In the genomic region with DNA sequence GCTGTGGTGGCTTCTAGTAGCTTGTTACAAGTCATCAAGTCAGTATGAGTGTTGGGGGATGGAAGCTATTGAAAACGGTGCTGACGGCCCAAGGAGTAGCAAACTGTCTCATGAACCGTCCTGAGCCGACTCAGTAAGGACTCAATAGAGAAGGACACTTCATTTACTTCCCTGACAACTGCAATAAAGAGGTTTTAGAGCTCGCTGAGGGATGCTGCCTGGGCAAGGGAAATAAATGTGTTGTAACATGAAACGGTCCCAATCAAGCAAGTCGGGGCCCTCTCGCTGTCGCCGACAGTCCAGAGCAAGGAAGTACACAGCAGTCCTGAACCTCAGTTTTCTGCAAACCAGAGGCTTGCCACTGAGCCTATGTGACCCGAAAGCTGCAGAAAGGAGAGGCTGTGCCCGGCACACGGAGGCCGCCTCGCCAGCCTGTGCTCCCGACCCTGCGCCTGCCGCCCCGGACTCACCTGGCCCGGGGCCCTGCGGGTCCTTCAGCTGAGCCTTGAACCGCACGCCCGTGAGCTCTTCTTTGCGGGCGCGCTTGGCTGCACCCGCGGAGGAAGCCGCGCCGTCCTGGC, we compare ENCODE assay signal across 8 cellular contexts. TPM values are rescaled to one million over a fixed set of nuclear protein-coding genes. Genes with fewer than 3 reads are reported as not detected.
DNase-seq lines count a peak whose midpoint lies in the region; ATAC-seq and TF ChIP-seq lines count a peak whose summit lies in the region.

No MANE protein-coding gene starts in this region.

- no peak overlapping the region for H3K27ac Mint-ChIP-seq in activated CD4-positive, alpha-beta T cell treated with anti-CD3 and anti-CD28 coated beads for 36 hours

- peak overlapping the region; percentile 84 for H3K27ac ChIP-seq in HL-60 (replicated peaks)
- H3K27ac ChIP-seq in adrenal gland = no peak overlapping the region
- H3K27ac ChIP-seq in thymus (ENCODE audit: low read depth) = no peak overlapping the region

- H3K27me3 ChIP-seq in HL-60 (ENCODE audit: insufficient read depth, poor library complexity, severe bottlenecking) = no peaks in the 10 kb centered on the region
- H3K27me3 ChIP-seq in adrenal gland = no peaks in the 10 kb centered on the region
- H3K27me3 ChIP-seq in kidney epithelial cell (ENCODE audit: control insufficient read depth, insufficient read depth, low read length) = no peaks in the 10 kb centered on the region
- no peaks in the 10 kb centered on the region for H3K27me3 ChIP-seq in thymus (ENCODE audit: control insufficient read depth, insufficient read depth)

- no peak for TF ChIP-seq CTCF in HL-60 (IDR thresholded peaks at IDR 0.05; ENCODE audit: insufficient read depth, low read length)
- TF ChIP-seq CTCF in adrenal gland (IDR thresholded peaks at IDR 0.05) = no peak
- TF ChIP-seq CTCF in kidney epithelial cell (IDR thresholded peaks at IDR 0.05; ENCODE audit: insufficient read depth, low read length, poor library complexity, severe bottlenecking) = no peak

- 0% methylated on average over 5 to 32 of the region's 32 CpGs for WGBS in adrenal gland, 4 donors
- under 1% methylated on average over 32 of the region's 32 CpGs for WGBS in thymus

- H3K9me3 Mint-ChIP-seq in activated CD4-positive, alpha-beta T cell treated with anti-CD3 and anti-CD28 coated beads for 36 hours (ENCODE audit: low read depth) = no peaks in the 10 kb centered on the region

- H3K4me1 ChIP-seq in adrenal gland (replicated peaks in 1 of 2) = peaks cover 9 to 19% of the 10 kb centered on the region in 2 donors
- peaks cover 4% of the 10 kb centered on the region for H3K4me1 ChIP-seq in thymus (ENCODE audit: control insufficient read depth, insufficient read depth, low read length)

- intact Hi-C loops in activated CD4-positive, alpha-beta T cell treated with anti-CD3 and anti-CD28 coated beads for 36 hours (cut with DNase I, micrococcal nuclease) = loop anchor here (1.0 to 5.0 kb wide), 6 partner anchors 176 to 1150 kb away; partner anchors contain the start of genes GART (in 1 of the 2), SCAF4 (in 1 of the 2), SON (in 1 of the 2) and TMEM50B (in 1 of the 2)
- intact Hi-C loops in adrenal gland (cut with DNase I) = no loop called here

- H3K4me3 Mint-ChIP-seq in activated CD4-positive, alpha-beta T cell treated with anti-CD3 and anti-CD28 coated beads for 36 hours = peak overlapping the region; percentile 89

- ATAC-seq in activated CD4-positive, alpha-beta T cell treated with anti-CD3 and anti-CD28 coated beads for 36 hours = peak; percentile 18

- CTCF ChIA-PET in activated CD4-positive, alpha-beta T cell treated with anti-CD3 and anti-CD28 coated beads for 36 hours (lab: Charles Lee) = interaction anchor here (0.5 to 1.7 kb wide), 6 partner anchors 11 to 250 kb away, joined by 3 to 12 read pairs (median 4); no protein-coding TSS in a partner anchor

- peak; percentile 21 for DNase-seq in activated CD4-positive, alpha-beta T cell treated with anti-CD3 and anti-CD28 coated beads for 36 hours
- no peak for DNase-seq in activated CD4-positive, alpha-beta T cell treated with anti-CD3 and anti-CD28 coated beads for 1 hour
- peak in 1 of 2 experiments; percentile 12 for DNase-seq in HL-60 (ENCODE audit: low read depth in 1 of 2, low spot score in 1 of 2)
- no peak for DNase-seq in adrenal gland
- DNase-seq in kidney epithelial cell (ENCODE audit: low read depth) = no peak
- DNase-seq in NCI-H2227 (lab: John Stamatoyannopoulos, UW; ENCODE audit: unreplicated experiment) = no peak
- DNase-seq in NOMO-1 (lab: John Stamatoyannopoulos, UW; ENCODE audit: unreplicated experiment in 2 of 2) = no peak

- H3K4me1 Mint-ChIP-seq in activated CD4-positive, alpha-beta T cell treated with anti-CD3 and anti-CD28 coated beads for 36 hours = peaks cover 49% of the 10 kb centered on the region

- POLR2A ChIA-PET in activated CD4-positive, alpha-beta T cell treated with anti-CD3 and anti-CD28 coated beads for 36 hours (lab: Charles Lee) = interaction anchor here (0.8 to 1.1 kb wide), 2 partner anchors 20 to 933 kb away, joined by 11 to 20 read pairs; partner anchors contain the start of genes EVA1C and IFNAR1

- H3K36me3 ChIP-seq in adrenal gland (replicated peaks in 1 of 2) (no peaks in the 10 kb centered on the region), kidney epithelial cell (ENCODE audit: control insufficient read depth, insufficient read depth, low read length) (no peaks in the 10 kb centered on the region), thymus (ENCODE audit: control insufficient read depth, insufficient read depth) (peaks cover 5% of the 10 kb centered on the region)

- peaks cover 2% of the 10 kb centered on the region for H3K27me3 Mint-ChIP-seq in activated CD4-positive, alpha-beta T cell treated with anti-CD3 and anti-CD28 coated beads for 36 hours

- H3K4me3 ChIP-seq in HL-60 (replicated peaks; ENCODE audit: insufficient read depth, low read length) (peak overlapping the region; percentile 100), adrenal gland (peak overlapping the region; percentile 61 to 86 (median 78)), kidney epithelial cell (ENCODE audit: low read depth, low read length) (peak overlapping the region; percentile 97), thymus (ENCODE audit: low read length) (peak overlapping the region; percentile 81)

- H3K36me3 Mint-ChIP-seq in activated CD4-positive, alpha-beta T cell treated with anti-CD3 and anti-CD28 coated beads for 36 hours (ENCODE audit: low read depth) = peaks cover 22% of the 10 kb centered on the region

- H3K9me3 ChIP-seq in adrenal gland (replicated peaks in 1 of 3) = no peaks in the 10 kb centered on the region
- H3K9me3 ChIP-seq in thymus (ENCODE audit: control insufficient read depth) = no peaks in the 10 kb centered on the region

- no peak for TF ChIP-seq POLR2A in adrenal gland (IDR thresholded peaks at IDR 0.05)

RNA-seq across cellular contexts. Expression of gene URB1, which starts 0.4 kb away (rescaled TPM):
- total RNA-seq in activated CD4-positive, alpha-beta T cell treated with anti-CD3 and anti-CD28 coated beads for 36 hours = 10 to 100 TPM; 24.6 to 28.5 TPM
- total RNA-seq in adrenal gland (10 to 100 TPM; 15.4 to 31.6 (median 17.9) TPM), kidney epithelial cell (17.8 and 24.6 TPM in 2 replicates)
- polyA plus RNA-seq in adrenal gland (1 to 10 TPM; 5.2 to 9.3 (median 6.7) TPM), thymus (4.2 TPM)

RNA-seq across cellular contexts. Expression of gene EVA1C, which starts 20.1 kb away (rescaled TPM):
- 10 to 100 TPM in 1 of 2 experiments, 1 to 10 TPM in 1; 9.3 to 10.4 TPM for total RNA-seq in activated CD4-positive, alpha-beta T cell treated with anti-CD3 and anti-CD28 coated beads for 36 hours
- total RNA-seq in adrenal gland (10 to 100 TPM in 5 of 8 donors, 1 to 10 TPM in 3; 6.3 to 16.2 (median 12.1) TPM), kidney epithelial cell (0.54 and 1.1 TPM in 2 replicates)
- polyA plus RNA-seq in adrenal gland (10 to 100 TPM in 2 of 3 donors, 1 to 10 TPM in 1; 8.2 to 33.2 (median 31.4) TPM), thymus (26.2 TPM)

Comparison
In these comparisons a context has a peak if more than half of its experiments do, and no peak if none do; other contexts are left out.
1. intact Hi-C loops: an anchor here in activated CD4-positive, alpha-beta T cell treated with anti-CD3 and anti-CD28 coated beads for 36 hours (1.0 to 5.0 kb wide); none called in adrenal gland.